In the genomic region with DNA sequence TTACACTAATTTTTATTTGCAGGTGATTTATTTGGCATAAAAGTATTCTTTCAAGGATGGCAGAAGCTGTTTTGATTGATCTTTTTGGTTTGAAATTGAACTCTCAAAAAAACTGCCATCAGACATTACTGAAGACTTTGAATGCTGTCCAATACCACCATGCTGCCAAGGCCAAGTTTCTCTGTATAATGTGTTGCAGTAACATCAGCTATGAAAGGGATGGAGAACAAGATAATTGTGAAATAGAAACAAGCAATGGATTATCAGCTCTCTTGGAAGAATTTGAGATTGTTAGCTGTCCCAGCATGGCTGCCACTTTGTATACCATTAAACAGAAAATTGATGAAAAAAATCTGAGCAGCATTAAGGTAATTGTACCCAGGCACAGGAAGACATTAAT, we compare ENCODE assay signal across 2 cellular contexts.
TF ChIP-seq lines count a peak whose summit lies in the region.

No MANE protein-coding gene starts in this region.

TF ChIP-seq in SK-N-SH, 30 proteins besides CTCF, POLR2A, EP300 and RAD21:
- TF ChIP-seq, protein P1, sequence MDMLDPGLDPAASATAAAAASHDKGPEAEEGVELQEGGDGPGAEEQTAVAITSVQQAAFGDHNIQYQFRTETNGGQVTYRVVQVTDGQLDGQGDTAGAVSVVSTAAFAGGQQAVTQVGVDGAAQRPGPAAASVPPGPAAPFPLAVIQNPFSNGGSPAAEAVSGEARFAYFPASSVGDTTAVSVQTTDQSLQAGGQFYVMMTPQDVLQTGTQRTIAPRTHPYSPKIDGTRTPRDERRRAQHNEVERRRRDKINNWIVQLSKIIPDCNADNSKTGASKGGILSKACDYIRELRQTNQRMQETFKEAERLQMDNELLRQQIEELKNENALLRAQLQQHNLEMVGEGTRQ (IDR thresholded peaks at IDR 0.05; ENCODE audit: borderline replicate concordance, low read depth, low read length): no peak
- TF ChIP-seq CHD2 (IDR thresholded peaks at IDR 0.05; ENCODE audit: low read length, partially characterized antibody): no peak
- TF ChIP-seq SIN3A (IDR thresholded peaks at IDR 0.05; ENCODE audit: borderline replicate concordance, low read depth, low read length): no peak
- TF ChIP-seq GABPA (IDR thresholded peaks at IDR 0.05; ENCODE audit: low read depth): no peak
- TF ChIP-seq NFIC (IDR thresholded peaks at IDR 0.05; ENCODE audit: borderline replicate concordance): no peak
- TF ChIP-seq YY1 (IDR thresholded peaks at IDR 0.05; ENCODE audit: low read depth): no peak
- TF ChIP-seq JUND (IDR thresholded peaks at IDR 0.05): no peak
- TF ChIP-seq, protein P2, sequence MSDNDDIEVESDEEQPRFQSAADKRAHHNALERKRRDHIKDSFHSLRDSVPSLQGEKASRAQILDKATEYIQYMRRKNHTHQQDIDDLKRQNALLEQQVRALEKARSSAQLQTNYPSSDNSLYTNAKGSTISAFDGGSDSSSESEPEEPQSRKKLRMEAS (IDR thresholded peaks at IDR 0.05; ENCODE audit: low read depth): no peak
- no peak for TF ChIP-seq NRF1 (IDR thresholded peaks at IDR 0.05; ENCODE audit: low read depth, low read length)
- no peak for TF ChIP-seq RCOR1 (IDR thresholded peaks at IDR 0.05; ENCODE audit: low read length)
- no peak for TF ChIP-seq MXI1 (IDR thresholded peaks at IDR 0.05; ENCODE audit: low read depth, low read length)
- TF ChIP-seq FOXJ3 (CRISPR knock-in tag; IDR thresholded peaks at IDR 0.05): no peak
- no peak for TF ChIP-seq RXRA (IDR thresholded peaks at IDR 0.05; ENCODE audit: borderline replicate concordance, low read depth)
- TF ChIP-seq TEAD4 (IDR thresholded peaks at IDR 0.05; ENCODE audit: borderline replicate concordance, insufficient read depth): no peak
- TF ChIP-seq TAF1 (IDR thresholded peaks at IDR 0.05; ENCODE audit: borderline replicate concordance, low read depth, low read length): no peak
- TF ChIP-seq MEF2A (IDR thresholded peaks at IDR 0.05; ENCODE audit: borderline replicate concordance, low read depth): no peak
- no peak for TF ChIP-seq SMC3 (IDR thresholded peaks at IDR 0.05; ENCODE audit: low read depth, low read length)

TF ChIP-seq in SK-N-SH treated with all-trans-retinoic acid at 6 μM for 48 hours, 23 proteins besides CTCF, POLR2A, EP300 and RAD21:
- TF ChIP-seq, protein P3, sequence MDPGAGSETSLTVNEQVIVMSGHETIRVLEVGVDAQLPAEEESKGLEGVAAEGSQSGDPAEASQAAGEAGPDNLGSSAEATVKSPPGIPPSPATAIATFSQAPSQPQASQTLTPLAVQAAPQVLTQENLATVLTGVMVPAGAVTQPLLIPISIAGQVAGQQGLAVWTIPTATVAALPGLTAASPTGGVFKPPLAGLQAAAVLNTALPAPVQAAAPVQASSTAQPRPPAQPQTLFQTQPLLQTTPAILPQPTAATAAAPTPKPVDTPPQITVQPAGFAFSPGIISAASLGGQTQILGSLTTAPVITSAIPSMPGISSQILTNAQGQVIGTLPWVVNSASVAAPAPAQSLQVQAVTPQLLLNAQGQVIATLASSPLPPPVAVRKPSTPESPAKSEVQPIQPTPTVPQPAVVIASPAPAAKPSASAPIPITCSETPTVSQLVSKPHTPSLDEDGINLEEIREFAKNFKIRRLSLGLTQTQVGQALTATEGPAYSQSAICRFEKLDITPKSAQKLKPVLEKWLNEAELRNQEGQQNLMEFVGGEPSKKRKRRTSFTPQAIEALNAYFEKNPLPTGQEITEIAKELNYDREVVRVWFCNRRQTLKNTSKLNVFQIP (CRISPR knock-in tag; IDR thresholded peaks at IDR 0.05; ENCODE audit: borderline replicate concordance, low read depth): no peak
- TF ChIP-seq, protein P4, sequence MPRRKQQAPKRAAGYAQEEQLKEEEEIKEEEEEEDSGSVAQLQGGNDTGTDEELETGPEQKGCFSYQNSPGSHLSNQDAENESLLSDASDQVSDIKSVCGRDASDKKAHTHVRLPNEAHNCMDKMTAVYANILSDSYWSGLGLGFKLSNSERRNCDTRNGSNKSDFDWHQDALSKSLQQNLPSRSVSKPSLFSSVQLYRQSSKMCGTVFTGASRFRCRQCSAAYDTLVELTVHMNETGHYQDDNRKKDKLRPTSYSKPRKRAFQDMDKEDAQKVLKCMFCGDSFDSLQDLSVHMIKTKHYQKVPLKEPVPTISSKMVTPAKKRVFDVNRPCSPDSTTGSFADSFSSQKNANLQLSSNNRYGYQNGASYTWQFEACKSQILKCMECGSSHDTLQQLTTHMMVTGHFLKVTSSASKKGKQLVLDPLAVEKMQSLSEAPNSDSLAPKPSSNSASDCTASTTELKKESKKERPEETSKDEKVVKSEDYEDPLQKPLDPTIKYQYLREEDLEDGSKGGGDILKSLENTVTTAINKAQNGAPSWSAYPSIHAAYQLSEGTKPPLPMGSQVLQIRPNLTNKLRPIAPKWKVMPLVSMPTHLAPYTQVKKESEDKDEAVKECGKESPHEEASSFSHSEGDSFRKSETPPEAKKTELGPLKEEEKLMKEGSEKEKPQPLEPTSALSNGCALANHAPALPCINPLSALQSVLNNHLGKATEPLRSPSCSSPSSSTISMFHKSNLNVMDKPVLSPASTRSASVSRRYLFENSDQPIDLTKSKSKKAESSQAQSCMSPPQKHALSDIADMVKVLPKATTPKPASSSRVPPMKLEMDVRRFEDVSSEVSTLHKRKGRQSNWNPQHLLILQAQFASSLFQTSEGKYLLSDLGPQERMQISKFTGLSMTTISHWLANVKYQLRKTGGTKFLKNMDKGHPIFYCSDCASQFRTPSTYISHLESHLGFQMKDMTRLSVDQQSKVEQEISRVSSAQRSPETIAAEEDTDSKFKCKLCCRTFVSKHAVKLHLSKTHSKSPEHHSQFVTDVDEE (CRISPR knock-in tag; IDR thresholded peaks at IDR 0.05): no peak
- TF ChIP-seq PPARA (CRISPR knock-in tag; IDR thresholded peaks at IDR 0.05; ENCODE audit: borderline replicate concordance) (no peak), ZC3H10 (CRISPR knock-in tag; IDR thresholded peaks at IDR 0.05) (no peak), OSR1 (CRISPR knock-in tag; IDR thresholded peaks at IDR 0.05) (no peak), ZNF565 (CRISPR knock-in tag; conservative IDR thresholded peaks at IDR 0.05; ENCODE audit: low read depth) (no peak), GLIS3 (CRISPR knock-in tag; IDR thresholded peaks at IDR 0.05) (no peak), ZNF8 (CRISPR knock-in tag; IDR thresholded peaks at IDR 0.05) (no peak), ISL1 (CRISPR knock-in tag; IDR thresholded peaks at IDR 0.05) (no peak), RARB (CRISPR knock-in tag; IDR thresholded peaks at IDR 0.05) (no peak), BACH2 (CRISPR knock-in tag; IDR thresholded peaks at IDR 0.05; ENCODE audit: borderline replicate concordance) (no peak), ARNTL (CRISPR knock-in tag; IDR thresholded peaks at IDR 0.05; ENCODE audit: borderline replicate concordance, low read depth) (no peak), TCF4 (CRISPR knock-in tag; IDR thresholded peaks at IDR 0.05; ENCODE audit: borderline replicate concordance) (no peak), ZFP30 (CRISPR knock-in tag; IDR thresholded peaks at IDR 0.05) (no peak), SNAI2 (CRISPR knock-in tag; IDR thresholded peaks at IDR 0.05) (no peak), TOX (CRISPR knock-in tag; IDR thresholded peaks at IDR 0.05; ENCODE audit: borderline replicate concordance) (no peak)
- TF ChIP-seq, protein P5, sequence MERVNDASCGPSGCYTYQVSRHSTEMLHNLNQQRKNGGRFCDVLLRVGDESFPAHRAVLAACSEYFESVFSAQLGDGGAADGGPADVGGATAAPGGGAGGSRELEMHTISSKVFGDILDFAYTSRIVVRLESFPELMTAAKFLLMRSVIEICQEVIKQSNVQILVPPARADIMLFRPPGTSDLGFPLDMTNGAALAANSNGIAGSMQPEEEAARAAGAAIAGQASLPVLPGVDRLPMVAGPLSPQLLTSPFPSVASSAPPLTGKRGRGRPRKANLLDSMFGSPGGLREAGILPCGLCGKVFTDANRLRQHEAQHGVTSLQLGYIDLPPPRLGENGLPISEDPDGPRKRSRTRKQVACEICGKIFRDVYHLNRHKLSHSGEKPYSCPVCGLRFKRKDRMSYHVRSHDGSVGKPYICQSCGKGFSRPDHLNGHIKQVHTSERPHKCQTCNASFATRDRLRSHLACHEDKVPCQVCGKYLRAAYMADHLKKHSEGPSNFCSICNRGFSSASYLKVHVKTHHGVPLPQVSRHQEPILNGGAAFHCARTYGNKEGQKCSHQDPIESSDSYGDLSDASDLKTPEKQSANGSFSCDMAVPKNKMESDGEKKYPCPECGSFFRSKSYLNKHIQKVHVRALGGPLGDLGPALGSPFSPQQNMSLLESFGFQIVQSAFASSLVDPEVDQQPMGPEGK (CRISPR knock-in tag; IDR thresholded peaks at IDR 0.05; ENCODE audit: borderline replicate concordance): no peak
- TF ChIP-seq, protein P6, sequence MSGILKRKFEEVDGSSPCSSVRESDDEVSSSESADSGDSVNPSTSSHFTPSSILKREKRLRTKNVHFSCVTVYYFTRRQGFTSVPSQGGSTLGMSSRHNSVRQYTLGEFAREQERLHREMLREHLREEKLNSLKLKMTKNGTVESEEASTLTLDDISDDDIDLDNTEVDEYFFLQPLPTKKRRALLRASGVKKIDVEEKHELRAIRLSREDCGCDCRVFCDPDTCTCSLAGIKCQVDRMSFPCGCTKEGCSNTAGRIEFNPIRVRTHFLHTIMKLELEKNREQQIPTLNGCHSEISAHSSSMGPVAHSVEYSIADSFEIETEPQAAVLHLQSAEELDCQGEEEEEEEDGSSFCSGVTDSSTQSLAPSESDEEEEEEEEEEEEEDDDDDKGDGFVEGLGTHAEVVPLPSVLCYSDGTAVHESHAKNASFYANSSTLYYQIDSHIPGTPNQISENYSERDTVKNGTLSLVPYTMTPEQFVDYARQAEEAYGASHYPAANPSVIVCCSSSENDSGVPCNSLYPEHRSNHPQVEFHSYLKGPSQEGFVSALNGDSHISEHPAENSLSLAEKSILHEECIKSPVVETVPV (CRISPR knock-in tag; IDR thresholded peaks at IDR 0.05): no peak
